ENCODE assay signal across 9 cellular contexts in genomic region chr14:75578786-75579781, GRCh38. TPM values are rescaled to one million over a fixed set of nuclear protein-coding genes. Genes with fewer than 3 reads are reported as not detected.
DNase-seq lines count a peak whose midpoint lies in the region; ATAC-seq, FAIRE-seq and TF ChIP-seq lines count a peak whose summit lies in the region.
"Had no signal": no experiment of that assay in that cellular context is flagged by ENCODE, and none has a peak within 500 bp of the region (broad histone marks: within the 10 kb centered on the region; RNA-seq: fewer than 3 reads in every experiment).

No MANE protein-coding gene starts in this region.

- DNase-seq in A549 (ENCODE audit: low read depth in 1 of 2, low spot score in 1 of 2) (peak; percentile 35 to 52), RWPE1 (ENCODE audit: low spot score) (no peak), fibroblast of lung (ENCODE audit: low read depth in 2 of 2) (peak in 1 of 2 donors; percentile 76), cerebellum (ENCODE audit: low spot score) (no peak), OCI-LY7 (ENCODE audit: low spot score) (no peak)

- POLR2A ChIA-PET in A549 (lab: Yijun Ruan, JAX) (interaction anchor here (0.6 to 2.2 kb wide), 5 partner anchors 70 to 206 kb away, joined by 3 to 14 read pairs (median 11); partner anchors contain the start of genes ERG28 and TTLL5), RWPE1 (lab: Yijun Ruan, JAX; ENCODE audit: low non-redundant PET) (no interaction called here), OCI-LY7 (lab: Charles Lee) (no interaction called here)

- H4K20me1 ChIP-seq in fibroblast of lung (ENCODE audit: control insufficient read depth, extremely low read depth, insufficient read depth, low read length): no peaks in the 10 kb centered on the region
- no peaks in the 10 kb centered on the region for H4K20me1 ChIP-seq in neural cell (ENCODE audit: insufficient read depth)
- H4K20me1 ChIP-seq in OCI-LY7 (ENCODE audit: insufficient read depth, low read length): no peaks in the 10 kb centered on the region

- H3K27me3 ChIP-seq in fibroblast of lung (ENCODE audit: control insufficient read depth, insufficient read depth, low read length): no peaks in the 10 kb centered on the region
- H3K27me3 ChIP-seq in neural cell (ENCODE audit: insufficient read depth, low read depth, low read length): peaks cover 6% of the 10 kb centered on the region

- peak overlapping the region; percentile 53 for H3K4me3 ChIP-seq in A549
- peak overlapping the region; percentile 74 to 91 (median 76) for H3K4me3 ChIP-seq in fibroblast of lung (replicated peaks in 1 of 4; ENCODE audit: control extremely low read depth in 1 of 4, insufficient read depth in 1 of 4, low read depth in 3 of 4, low read length in 4 of 4)
- H3K4me3 ChIP-seq in neural cell (ENCODE audit: low read length): peak overlapping the region; percentile 68
- no peak overlapping the region for H3K4me3 ChIP-seq in OCI-LY7 (ENCODE audit: low read depth, low read length, poor library complexity, severe bottlenecking)

- peak overlapping the region; percentile 75 to 79 for H3K27ac ChIP-seq in A549
- H3K27ac ChIP-seq in RWPE1: peak overlapping the region; percentile 85
- H3K27ac ChIP-seq in fibroblast of lung (ENCODE audit: insufficient read depth, low read length): peak overlapping the region; percentile 32
- H3K27ac ChIP-seq in neural cell (ENCODE audit: low read length): no peak overlapping the region
- no peak overlapping the region for H3K27ac ChIP-seq in OCI-LY7 (ENCODE audit: low read depth, low read length, poor library complexity, severe bottlenecking)

- no peak for TF ChIP-seq EP300 in A549 (IDR thresholded peaks at IDR 0.05)
- TF ChIP-seq EP300 in neural cell (conservative IDR thresholded peaks at IDR 0.05; ENCODE audit: poor library complexity, severe bottlenecking): no peak

- no peaks in the 10 kb centered on the region for H3K79me2 ChIP-seq in fibroblast of lung (ENCODE audit: control insufficient read depth, insufficient read depth, low read length)
- no peaks in the 10 kb centered on the region for H3K79me2 ChIP-seq in neural cell (replicated peaks; ENCODE audit: insufficient read depth, low read length)
- H3K79me2 ChIP-seq in OCI-LY7 (ENCODE audit: insufficient read depth, low read depth, low read length): no peaks in the 10 kb centered on the region

- intact Hi-C loops in OCI-LY7 (cut with micrococcal nuclease; ENCODE audit: unreplicated experiment): no loop called here

- H3F3A ChIP-seq in neural cell (ENCODE audit: insufficient read depth, low read length, poor library complexity, severe bottlenecking): no peaks in the 10 kb centered on the region

- FAIRE-seq in A549 (lab: Jason Lieb, UNC): no peak

- peak; percentile 9 to 38; a peak in 2 of 5 replicates for TF ChIP-seq RAD21 in A549 (conservative IDR thresholded peaks at IDR 0.05 in 1 of 2, IDR thresholded peaks at IDR 0.05 in 1 of 2)
- no peak for TF ChIP-seq RAD21 in neural cell (conservative IDR thresholded peaks at IDR 0.05)

- H3K4me1 ChIP-seq in A549 (peaks cover 8% of the 10 kb centered on the region), fibroblast of lung (ENCODE audit: control insufficient read depth, extremely low read depth, insufficient read depth, low read length) (peaks cover 11% of the 10 kb centered on the region), OCI-LY7 (ENCODE audit: insufficient read depth, low read length, poor library complexity, severe bottlenecking) (no peaks in the 10 kb centered on the region)

- H2AFZ ChIP-seq in fibroblast of lung (ENCODE audit: low read length) (peak overlapping the region; percentile 80), neural cell (ENCODE audit: low read depth, low read length) (no peak overlapping the region), OCI-LY7 (ENCODE audit: low read length) (no peak overlapping the region)

- BruUV-seq in OCI-LY7 (replicated peaks; lab: Mats Ljungman, UMichigan): no TSS peak

- ATAC-seq in A549 (peak; percentile 72 to 73), GM21529 (IDR thresholded peaks at IDR 0.05; ENCODE audit: unreplicated experiment) (peak; percentile 24), GM18520 (IDR thresholded peaks at IDR 0.05; ENCODE audit: unreplicated experiment) (no peak)

- H3K9ac ChIP-seq in fibroblast of lung (ENCODE audit: insufficient read depth, low read length): peak overlapping the region; percentile 62
- peak overlapping the region; percentile 9 for H3K9ac ChIP-seq in neural cell (ENCODE audit: low read length)

- 81% methylated on average over 33 of the region's 33 CpGs for WGBS in A549 (ENCODE audit: missing lambda C conversion rate)

- TF ChIP-seq CTCF in A549 (IDR thresholded peaks at IDR 0.05): peak; percentile 25; the same call in 2 of the 3 replicates
- TF ChIP-seq CTCF in RWPE1 (conservative IDR thresholded peaks at IDR 0.05; ENCODE audit: low read depth): no peak
- TF ChIP-seq CTCF in fibroblast of lung (conservative IDR thresholded peaks at IDR 0.05 in 1 of 2, IDR thresholded peaks at IDR 0.05 in 1 of 2; ENCODE audit: low read depth in 1 of 2, low read length in 2 of 2): peak; percentile 28 to 43
- peak; percentile 35 for TF ChIP-seq CTCF in neural cell (IDR thresholded peaks at IDR 0.05; ENCODE audit: poor library complexity, severe bottlenecking)
- TF ChIP-seq CTCF in OCI-LY7 (conservative IDR thresholded peaks at IDR 0.05; ENCODE audit: low read length): no peak

- peak overlapping the region; percentile 93 for H3K4me2 ChIP-seq in A549
- H3K4me2 ChIP-seq in fibroblast of lung (ENCODE audit: extremely low read depth, insufficient read depth, low read length): peak overlapping the region; percentile 98
- H3K4me2 ChIP-seq in neural cell (ENCODE audit: low read length): peak overlapping the region; percentile 68
- no peak overlapping the region for H3K4me2 ChIP-seq in OCI-LY7 (ENCODE audit: low read length)

- no peaks in the 10 kb centered on the region for H3K9me3 ChIP-seq in A549
- no peaks in the 10 kb centered on the region for H3K9me3 ChIP-seq in fibroblast of lung (ENCODE audit: control insufficient read depth, insufficient read depth, low read depth, low read length)
- no peaks in the 10 kb centered on the region for H3K9me3 ChIP-seq in neural cell (ENCODE audit: low read length)
- no peaks in the 10 kb centered on the region for H3K9me3 ChIP-seq in OCI-LY7 (ENCODE audit: low read length)

- H3K36me3 ChIP-seq in fibroblast of lung (ENCODE audit: control insufficient read depth, insufficient read depth, low read length) (no peaks in the 10 kb centered on the region), neural cell (ENCODE audit: insufficient read depth, low read length) (no peaks in the 10 kb centered on the region), OCI-LY7 (ENCODE audit: insufficient read depth, low read length) (no peaks in the 10 kb centered on the region)

- CTCF ChIA-PET in A549 (lab: Yijun Ruan, JAX): interaction anchor here (0.9 to 13.7 kb wide), 23 partner anchors 10 to 404 kb away, joined by 3 to 546 read pairs (median 9); partner anchors contain the start of genes ERG28, TGFB3 and TTLL5
- CTCF ChIA-PET in RWPE1 (lab: Yijun Ruan, JAX): interaction anchor here (0.6 to 8.9 kb wide), 6 partner anchors 8 to 419 kb away, joined by 3 to 162 read pairs (median 4); no protein-coding TSS in a partner anchor
- CTCF ChIA-PET in OCI-LY7 (lab: Charles Lee; ENCODE audit: unreplicated experiment): no interaction called here

- H3K9me2 ChIP-seq in neural cell (ENCODE audit: insufficient read depth, low read length): no peaks in the 10 kb centered on the region
- H3K9me2 ChIP-seq in OCI-LY7 (ENCODE audit: insufficient read depth, low read length): no peaks in the 10 kb centered on the region

- no peak for TF ChIP-seq POLR2A in A549 (IDR thresholded peaks at IDR 0.05; ENCODE audit: low read length)

TF ChIP-seq in A549, 52 proteins besides CTCF, POLR2A, EP300 and RAD21:
- TF ChIP-seq JUN (IDR thresholded peaks at IDR 0.05) (0 out of 5 replicates have a peak, but pooled peaks of 1 of the 2 experiments have one; percentile 10), RFX5 (IDR thresholded peaks at IDR 0.05) (no peak), SMC3 (IDR thresholded peaks at IDR 0.05) (0 out of 3 replicates have a peak, but pooled peaks have one; percentile 8)

TF ChIP-seq in neural cell, 6 proteins besides CTCF, POLR2A, EP300 and RAD21 (continues in another document):
- no peak for TF ChIP-seq EZH2 (IDR thresholded peaks at IDR 0.05; ENCODE audit: borderline replicate concordance, insufficient read depth, low read length, poor library complexity, severe bottlenecking)
- no peak for TF ChIP-seq MXI1 (conservative IDR thresholded peaks at IDR 0.05; ENCODE audit: poor library complexity, severe bottlenecking)
- no peak for TF ChIP-seq SMC3 (conservative IDR thresholded peaks at IDR 0.05; ENCODE audit: poor library complexity)
- no peak for TF ChIP-seq POLR2AphosphoS5 (IDR thresholded peaks at IDR 0.05)

RNA-seq across cellular contexts. Expression of gene FLVCR2, which starts 0.7 kb away (rescaled TPM):
- 3.8 and 4.7 TPM in 2 replicates for polyA plus RNA-seq in A549 (2011; rRNA removed)
- polyA plus RNA-seq in A549 (2012; cell fraction: cytosol; rRNA removed): 1.4 and 1.9 TPM in 2 replicates
- 2.8 and 3.2 TPM in 2 replicates for polyA plus RNA-seq in A549 (2012; cell fraction: nucleus; rRNA removed)
- polyA plus RNA-seq in A549 (2017; fragmentation: RNase III; extraction: RNeasy Plus Mini Kit Qiagen cat#74134 plus additional on column Dnase treatment): 3.1 to 3.9 TPM (median 3.6 TPM) in 3 replicates
- 4.6 and 6.8 TPM in 2 replicates for polyA minus RNA-seq in A549 (2011; rRNA and poly(A)+ RNA removed)
- 2.1 and 7.3 TPM in 2 replicates for total RNA-seq in fibroblast of lung
- polyA plus RNA-seq in fibroblast of lung: 4.1 and 7.0 TPM in 2 replicates
- polyA plus RNA-seq in fibroblast of lung (2012): 2.4 and 4.0 TPM in 2 replicates
- polyA minus RNA-seq in fibroblast of lung (ENCODE audit: low replicate concordance): 1.6 and 15.8 TPM in 2 replicates
- polyA plus RNA-seq in neural cell: not detected in 2 replicates
- not detected in 2 replicates for polyA minus RNA-seq in neural cell
- total RNA-seq in cerebellum: 6.4 TPM
- 0.26 TPM in 1 of 2 replicates, not detected in the other for total RNA-seq in OCI-LY7 (2014; rRNA removed; shearing (Covaris generic))
- total RNA-seq in OCI-LY7 (2022): not detected in 2 replicates

RNA-seq across cellular contexts. Expression of gene BATF, which starts 56.8 kb away (rescaled TPM):
- polyA plus RNA-seq in A549 (2011; rRNA removed) (not detected in 2 replicates), A549 (2017; fragmentation: RNase III; extraction: RNeasy Plus Mini Kit Qiagen cat#74134 plus additional on column Dnase treatment) (not detected in 3 replicates), fibroblast of lung (0.21 TPM in 1 of 2 replicates, not detected in the other), neural cell (not detected in 2 replicates)
- polyA plus RNA-seq in A549 (2012; cell fraction: cytosol; rRNA removed): 0.05 TPM in 1 of 2 replicates, not detected in the other
- polyA plus RNA-seq in A549 (2012; cell fraction: nucleus; rRNA removed): not detected in 2 replicates
- polyA minus RNA-seq in A549 (2011; rRNA and poly(A)+ RNA removed): not detected in 2 replicates
- total RNA-seq in fibroblast of lung (0.50 and 0.51 TPM in 2 replicates), cerebellum (not detected), OCI-LY7 (2022) (1.1 and 1.5 TPM in 2 replicates)
- 0.23 TPM in 1 of 2 replicates, not detected in the other for polyA plus RNA-seq in fibroblast of lung (2012)
- polyA minus RNA-seq in fibroblast of lung (ENCODE audit: low replicate concordance) (not detected in 2 replicates), neural cell (not detected in 2 replicates)
- 0.98 and 5.3 TPM in 2 replicates for total RNA-seq in OCI-LY7 (2014; rRNA removed; shearing (Covaris generic))
- total RNA-seq: glomerular endothelial cell had no signal

Comparison
In these comparisons a context has a peak if more than half of its experiments do, and no peak if none do; other contexts are left out.
1. DNase-seq: peak in A549 (2 of 2); none in RWPE1 (single experiment), cerebellum (single experiment) and OCI-LY7 (single experiment).
2. H3K27ac ChIP-seq: peak in A549 (2 of 2), RWPE1 (single experiment) and fibroblast of lung (single experiment); none in neural cell (single experiment) and OCI-LY7 (single experiment).
3. CTCF ChIP-seq: peak in A549 (single experiment), fibroblast of lung (2 of 2) and neural cell (single experiment); none in RWPE1 (single experiment) and OCI-LY7 (single experiment).